ENCODE assay signal across 8 cellular contexts in genomic region chr12:56040963-56041578, GRCh38. TPM values are rescaled to one million over a fixed set of nuclear protein-coding genes. Genes with fewer than 3 reads are reported as not detected.
DNase-seq lines count a peak whose midpoint lies in the region; ATAC-seq and TF ChIP-seq lines count a peak whose summit lies in the region.

No MANE protein-coding gene starts in this region.

- H3K36me3 Mint-ChIP-seq in activated CD4-positive, alpha-beta T cell treated with anti-CD3 and anti-CD28 coated beads, Interleukin-2, amount 10 ng/mL, durations not matched to agents 7 days and 5 days (ENCODE audit: low read depth) = peaks cover 38% of the 10 kb centered on the region

- POLR2A ChIA-PET in activated CD4-positive, alpha-beta T cell treated with anti-CD3 and anti-CD28 coated beads, Interleukin-2, amount 10 ng/mL, durations not matched to agents 7 days and 5 days (lab: Charles Lee) = interaction anchor here (0.6 kb wide), 1 partner anchor 34 kb away, joined by 6 read pairs; no protein-coding TSS in a partner anchor

- H3K9ac ChIP-seq in SU-DHL-6 (ENCODE audit: low read length) = peak overlapping the region; percentile 80

- H2AFZ ChIP-seq in SU-DHL-6 (ENCODE audit: low read depth, low read length, severe bottlenecking) = peak overlapping the region; percentile 97

- TF ChIP-seq CTCF in SU-DHL-6 (IDR thresholded peaks at IDR 0.05; ENCODE audit: insufficient read depth, low read length, poor library complexity, severe bottlenecking) = no peak
- TF ChIP-seq CTCF in foreskin fibroblast (IDR thresholded peaks at IDR 0.05; ENCODE audit: low read depth, low read length) = no peak

- peak overlapping the region; percentile 100 for H3K4me3 Mint-ChIP-seq in activated CD4-positive, alpha-beta T cell treated with anti-CD3 and anti-CD28 coated beads, Interleukin-2, amount 10 ng/mL, durations not matched to agents 7 days and 5 days

- H3K79me2 ChIP-seq in SU-DHL-6 (ENCODE audit: insufficient read depth, low read length) = peaks cover 21% of the 10 kb centered on the region

- H3K27ac ChIP-seq in SU-DHL-6 (ENCODE audit: low read depth, low read length) = peak overlapping the region; percentile 66
- peak overlapping the region in 20 of 21 experiments; percentile 90 to 99 (median 97) for H3K27ac ChIP-seq in skin epidermis

- H3K4me3 ChIP-seq in SU-DHL-6 (ENCODE audit: insufficient read depth, low read length, poor library complexity, severe bottlenecking) (peak overlapping the region; percentile 61), foreskin fibroblast (ENCODE audit: low read depth in 1 of 2, low read length in 2 of 2) (peak overlapping the region; percentile 70 to 99), skin epidermis (peak overlapping the region; percentile 56 to 92 (median 79))

- no peaks in the 10 kb centered on the region for H3K9me3 ChIP-seq in SU-DHL-6 (ENCODE audit: insufficient read depth, low read length)

- DNase-seq in activated CD4-positive, alpha-beta T cell treated with anti-CD3 and anti-CD28 coated beads, Interleukin-2, amount 10 ng/mL, durations not matched to agents 7 days and 5 days = no peak
- DNase-seq in activated CD4-positive, alpha-beta T cell treated with anti-CD3 and anti-CD28 coated beads, Interleukin-2, amount 50 U/mL, for 4 hours = no peak
- DNase-seq in foreskin fibroblast (no peak), sciatic nerve (ENCODE audit: low spot score) (no peak), COR-L47 (lab: John Stamatoyannopoulos, UW) (no peak), NCI-H1105 (lab: John Stamatoyannopoulos, UW) (no peak)

- no peaks in the 10 kb centered on the region for H3K9me3 Mint-ChIP-seq in activated CD4-positive, alpha-beta T cell treated with anti-CD3 and anti-CD28 coated beads, Interleukin-2, amount 10 ng/mL, durations not matched to agents 7 days and 5 days

- ATAC-seq in sciatic nerve = no peak

- H3K4me1 Mint-ChIP-seq in activated CD4-positive, alpha-beta T cell treated with anti-CD3 and anti-CD28 coated beads, Interleukin-2, amount 10 ng/mL, durations not matched to agents 7 days and 5 days = peaks cover 52% of the 10 kb centered on the region

- H3K27me3 ChIP-seq in SU-DHL-6 (ENCODE audit: low read length) = no peaks in the 10 kb centered on the region

- intact Hi-C loops in sciatic nerve (cut with DNase I) = no loop called here

- CTCF ChIA-PET in activated CD4-positive, alpha-beta T cell treated with anti-CD3 and anti-CD28 coated beads, Interleukin-2, amount 10 ng/mL, durations not matched to agents 7 days and 5 days (lab: Charles Lee) = interaction anchor here (0.6 to 1.6 kb wide), 6 partner anchors 9 to 304 kb away, joined by 3 to 6 read pairs (median 4); partner anchors contain the start of gene SUOX

- no peaks in the 10 kb centered on the region for H3K9me2 ChIP-seq in SU-DHL-6 (replicated peaks; ENCODE audit: insufficient read depth, low read length)

- peaks cover 15% of the 10 kb centered on the region for H3K36me3 ChIP-seq in SU-DHL-6 (ENCODE audit: low read length)

- 0 out of 2 replicates have a peak, but pooled peaks cover 6% of the 10 kb centered on the region for H4K20me1 ChIP-seq in SU-DHL-6 (ENCODE audit: low read depth, low read length)

- H3K27ac Mint-ChIP-seq in activated CD4-positive, alpha-beta T cell treated with anti-CD3 and anti-CD28 coated beads, Interleukin-2, amount 10 ng/mL, durations not matched to agents 7 days and 5 days = peak overlapping the region; percentile 99

- H3K27me3 Mint-ChIP-seq in activated CD4-positive, alpha-beta T cell treated with anti-CD3 and anti-CD28 coated beads, Interleukin-2, amount 10 ng/mL, durations not matched to agents 7 days and 5 days = no peaks in the 10 kb centered on the region

- H3F3A ChIP-seq in SU-DHL-6 (ENCODE audit: insufficient read depth) = peaks cover 31% of the 10 kb centered on the region

- peak overlapping the region; percentile 94 for H3K4me2 ChIP-seq in SU-DHL-6 (ENCODE audit: low read depth, low read length, poor library complexity, severe bottlenecking)

RNA-seq across cellular contexts. Expression of gene RPS26, which starts 0.6 kb away (rescaled TPM):
- 10 to 100 TPM; 47.2 to 48.3 TPM for total RNA-seq in activated CD4-positive, alpha-beta T cell treated with anti-CD3 and anti-CD28 coated beads, Interleukin-2, amount 10 ng/mL, durations not matched to agents 7 days and 5 days
- 93.6 TPM for total RNA-seq in sciatic nerve

RNA-seq across cellular contexts. Expression of gene IKZF4, which starts 20.2 kb away (rescaled TPM):
- 10 to 100 TPM; 15.7 to 17.4 TPM for total RNA-seq in activated CD4-positive, alpha-beta T cell treated with anti-CD3 and anti-CD28 coated beads, Interleukin-2, amount 10 ng/mL, durations not matched to agents 7 days and 5 days
- total RNA-seq in sciatic nerve = 13.7 TPM

RNA-seq across cellular contexts. Expression of gene ERBB3, which starts 38.9 kb away (rescaled TPM):
- 1 to 10 TPM; 1.3 to 1.5 TPM for total RNA-seq in activated CD4-positive, alpha-beta T cell treated with anti-CD3 and anti-CD28 coated beads, Interleukin-2, amount 10 ng/mL, durations not matched to agents 7 days and 5 days
- total RNA-seq in sciatic nerve = 159 TPM

RNA-seq across cellular contexts. Expression of gene SUOX, which starts 44.0 kb away (rescaled TPM):
- 1 to 10 TPM; 2.4 to 3.5 TPM for total RNA-seq in activated CD4-positive, alpha-beta T cell treated with anti-CD3 and anti-CD28 coated beads, Interleukin-2, amount 10 ng/mL, durations not matched to agents 7 days and 5 days
- 20.3 TPM for total RNA-seq in sciatic nerve

Comparison
In these comparisons a context has a peak if more than half of its experiments do, and no peak if none do; other contexts are left out.
1. RNA of gene ERBB3, which starts 38.9 kb away (total RNA-seq): 159 TPM in sciatic nerve (single experiment); 1.3 to 1.5 TPM in activated CD4-positive, alpha-beta T cell treated with anti-CD3 and anti-CD28 coated beads, Interleukin-2, amount 10 ng/mL, durations not matched to agents 7 days and 5 days; every median in the first group is over 10 times any median in the second.
2. Peak in every context shown above with its lines, with median percentiles within 50 percentile points of each other: H3K4me3 ChIP-seq.